Comparison of ENCODE assay signal across 13 cellular contexts in genomic region chrX:23887448-23887847, GRCh38. TPM values are rescaled to one million over a fixed set of nuclear protein-coding genes. Genes with fewer than 3 reads are reported as not detected.
DNase-seq lines count a peak whose midpoint lies in the region; ATAC-seq and TF ChIP-seq lines count a peak whose summit lies in the region.
"Had no signal": no experiment of that assay in that cellular context is flagged by ENCODE, and none has a peak within 500 bp of the region (broad histone marks: within the 10 kb centered on the region; RNA-seq: fewer than 3 reads in every experiment).

No MANE protein-coding gene starts in this region.

- H3K36me3 ChIP-seq in colonic mucosa (no peaks in the 10 kb centered on the region), transverse colon (no peaks in the 10 kb centered on the region), upper lobe of left lung (no peaks in the 10 kb centered on the region)

- TF ChIP-seq EP300 in transverse colon (IDR thresholded peaks at IDR 0.05; ENCODE audit: low read depth), result no peak
- TF ChIP-seq EP300 in upper lobe of left lung (IDR thresholded peaks at IDR 0.05), result no peak

- no peak overlapping the region for H3K9ac ChIP-seq in colonic mucosa (ENCODE audit: low read depth in 2 of 2, low read length in 2 of 2)

- H3K27ac ChIP-seq in colonic mucosa (peak overlapping the region; percentile 50), transverse colon (peak overlapping the region; percentile 32 to 71 (median 60)), upper lobe of left lung (no peak overlapping the region)

- H3K4me1 ChIP-seq in colonic mucosa, result no peaks in the 10 kb centered on the region
- H3K4me1 ChIP-seq in transverse colon, result peaks cover 0 to 25% (median 8%) of the 10 kb centered on the region in 4 donors
- peaks cover 0 to 4% (median 0%) of the 10 kb centered on the region in 4 donors for H3K4me1 ChIP-seq in upper lobe of left lung

- H3K9me3 ChIP-seq in colonic mucosa (no peaks in the 10 kb centered on the region), transverse colon (no peaks in the 10 kb centered on the region), upper lobe of left lung (no peaks in the 10 kb centered on the region)

- in situ Hi-C loops in transverse colon (cut with MboI; ENCODE audit: low pct_ligation_motif_present in 1 of 4, low pct_unique_long_range_greater_than_20kb in 1 of 4, low sequenced_read_pairs in 3 of 4), result loop anchor here in 1 of 4 donors (25.0 kb wide), 1 partner anchor 100 kb away; the partner anchor contains the start of gene SAT1

- DNase-seq in LNCaP clone FGC (ENCODE audit: low read depth), result peak; percentile 75
- DNase-seq in colonic mucosa, result peak; percentile 66
- DNase-seq in mucosa of gallbladder (ENCODE audit: low spot score), result peak; percentile 37
- peak; percentile 52 for DNase-seq in transverse colon
- DNase-seq in activated CD4-positive, alpha-beta T cell treated with anti-CD3 and anti-CD28 coated beads, Interleukin-2, amount 50 U/mL, for 4 hours, result no peak
- DNase-seq in upper lobe of left lung, result no peak
- DNase-seq in NCI-H69 (lab: John Stamatoyannopoulos, UW), result no peak
- DNase-seq: CD8-positive, alpha-beta memory T cell; Kasumi-1; NCI-H1930; NCI-H2171 had no signal

- H3K27me3 ChIP-seq in colonic mucosa, result no peaks in the 10 kb centered on the region
- no peaks in the 10 kb centered on the region for H3K27me3 ChIP-seq in transverse colon
- no peaks in the 10 kb centered on the region for H3K27me3 ChIP-seq in upper lobe of left lung

- TF ChIP-seq CTCF in LNCaP clone FGC (IDR thresholded peaks at IDR 0.05; ENCODE audit: control insufficient read depth, extremely low read depth, insufficient read depth) (no peak), colonic mucosa (IDR thresholded peaks at IDR 0.05) (no peak), transverse colon (IDR thresholded peaks at IDR 0.05) (no peak), upper lobe of left lung (IDR thresholded peaks at IDR 0.05) (no peak)

- ATAC-seq in upper lobe of left lung (ENCODE audit: low FRiP score in 2 of 2), result no peak

- no peak overlapping the region; the same call in 1 of the 2 replicates for H3K4me3 ChIP-seq in LNCaP clone FGC (ENCODE audit: low read depth, low read length)
- H3K4me3 ChIP-seq in colonic mucosa, result no peak overlapping the region
- H3K4me3 ChIP-seq in transverse colon, result no peak overlapping the region
- H3K4me3 ChIP-seq in upper lobe of left lung, result no peak overlapping the region

- intact Hi-C loops in colonic mucosa (cut with DNase I) (no loop called here), transverse colon (cut with DNase I; ENCODE audit: low total_unique reads) (no loop called here)

- 72% methylated on average over 6 of the region's 6 CpGs; no CpG with 5 or more reads in 1 of the 2 donors for WGBS in transverse colon (ENCODE audit: low coverage in 1 of 2), 2 donors
- 91% methylated on average over 6 of the region's 6 CpGs; no CpG with 5 or more reads in 1 of the 2 donors for WGBS in upper lobe of left lung, 2 donors

- TF ChIP-seq POLR2A in transverse colon (IDR thresholded peaks at IDR 0.05) (no peak), upper lobe of left lung (IDR thresholded peaks at IDR 0.05) (no peak)

RNA-seq across cellular contexts. Expression of gene APOO, which starts 20.3 kb away (rescaled TPM):
- total RNA-seq in colonic mucosa (10 to 100 TPM; 36.3 to 38.9 TPM), mucosa of gallbladder (26.2 TPM), transverse colon (10 to 100 TPM in 2 of 4 donors, 1 to 10 TPM in 1, not detected in 1; 10.0 to 24.5 (median 15.6) TPM), upper lobe of left lung (10 to 100 TPM in 5 of 6 donors, under 1 TPM in 1; 0.89 to 15.0 (median 12.0) TPM)

RNA-seq across cellular contexts. Expression of gene CXorf58, which starts 20.4 kb away (rescaled TPM):
- total RNA-seq in colonic mucosa (not detected), mucosa of gallbladder (not detected), transverse colon (under 1 TPM in 1 of 4 donors, not detected in 3; 0.27 TPM), upper lobe of left lung (under 1 TPM in 1 of 6 donors, not detected in 5; 0.11 TPM)
- total RNA-seq: Daoy, RPMI7951 had no signal

Comparison
In these comparisons a context has a peak if more than half of its experiments do, and no peak if none do; other contexts are left out.
1. DNase-seq: peak in LNCaP clone FGC (single experiment), colonic mucosa (single experiment), mucosa of gallbladder (single experiment) and transverse colon (single experiment); none in activated CD4-positive, alpha-beta T cell treated with anti-CD3 and anti-CD28 coated beads, Interleukin-2, amount 50 U/mL, for 4 hours (0 of 2), upper lobe of left lung (0 of 2) and NCI-H69 (single experiment).
2. H3K27ac ChIP-seq: peak in colonic mucosa (single experiment) and transverse colon (4 of 4); none in upper lobe of left lung (0 of 4).